In the genomic region with DNA sequence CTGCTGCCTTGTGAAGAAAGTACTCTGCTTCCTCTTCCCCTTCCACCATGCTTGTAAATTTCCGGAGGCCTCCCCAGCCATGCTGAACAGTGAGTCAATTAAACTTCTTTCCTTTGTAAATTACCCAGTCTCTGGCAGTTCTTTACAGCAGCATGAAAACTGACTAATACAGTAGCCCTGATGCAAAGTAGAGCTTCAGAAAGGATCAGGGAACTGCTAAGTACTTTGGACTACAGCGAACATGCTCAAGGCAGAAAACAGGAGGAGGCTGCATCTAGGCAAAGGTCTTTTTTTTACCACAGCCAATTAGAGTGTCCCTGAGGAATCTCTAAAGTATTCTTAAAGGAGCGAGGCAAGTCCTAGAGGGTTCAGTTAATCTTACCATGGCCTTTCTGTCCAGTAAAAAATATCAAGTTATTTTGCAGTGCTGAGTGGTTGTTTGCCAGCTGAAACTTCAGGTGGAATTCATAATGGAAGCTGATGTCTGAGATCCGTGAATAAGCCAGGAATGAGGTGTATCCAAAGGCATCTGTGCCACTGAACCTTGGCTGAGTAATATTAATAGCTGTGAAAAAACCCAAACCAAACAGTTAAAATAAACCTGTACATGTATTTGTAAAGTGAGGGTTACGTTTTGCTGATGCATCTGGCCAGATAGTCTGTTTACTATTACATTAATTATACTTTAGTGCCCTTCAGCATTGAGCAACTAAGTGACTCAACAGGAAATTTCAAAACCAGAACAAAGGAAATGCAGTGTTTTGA, we compare ENCODE assay signal across 8 cellular contexts.
DNase-seq lines count a peak whose midpoint lies in the region; ATAC-seq and TF ChIP-seq lines count a peak whose summit lies in the region.

No MANE protein-coding gene starts in this region.

- peak overlapping the region; percentile 36 for H3K4me3 ChIP-seq in coronary artery

- H3K36me3 Mint-ChIP-seq in CD14-positive monocyte: peaks cover 9 to 10% of the 10 kb centered on the region in 2 donors

- peaks cover 51% of the 10 kb centered on the region for H3K4me1 Mint-ChIP-seq in CD14-positive monocyte

- H3K9me3 Mint-ChIP-seq in CD14-positive monocyte: peaks cover 0 to 2% (median 0%) of the 10 kb centered on the region in 7 donors

- no peaks in the 10 kb centered on the region for H3K27me3 Mint-ChIP-seq in CD14-positive monocyte (ENCODE audit: low read depth in 3 of 3)

- TF ChIP-seq CTCF in CD14-positive monocyte (IDR thresholded peaks at IDR 0.05) (no peak), coronary artery (IDR thresholded peaks at IDR 0.05) (no peak)

- intact Hi-C loops in CD14-positive monocyte (cut with micrococcal nuclease): loop anchor here (2.0 to 10.0 kb wide), 2 partner anchors 233 to 461 kb away; partner anchors contain the start of genes LOC128125822 (in 1 of the 2) and PTP4A1 (in 1 of the 2)

- no peak for ATAC-seq in GM19467 (IDR thresholded peaks at IDR 0.05; ENCODE audit: unreplicated experiment)
- ATAC-seq in GM18870 (IDR thresholded peaks at IDR 0.05; ENCODE audit: unreplicated experiment): no peak

- peak overlapping the region in 1 of 2 donors; percentile 58 for H3K27ac ChIP-seq in coronary artery

- peak overlapping the region; percentile 66 to 84 for H3K4me3 Mint-ChIP-seq in CD14-positive monocyte

- peak; percentile 78 for DNase-seq in CD14-positive monocyte (ENCODE audit: low spot score)
- DNase-seq in NCI-H69 (lab: John Stamatoyannopoulos, UW): peak; percentile 55
- no peak for DNase-seq in coronary artery (ENCODE audit: low spot score)
- peak; percentile 59 for DNase-seq in myocyte (ENCODE audit: low read depth)
- DNase-seq in cerebellar nuclear complex (lab: John Stamatoyannopoulos, UW): no peak
- no peak for DNase-seq in DMS 273 treated with DMSO at 0.1 percent for 48 hours (lab: John Stamatoyannopoulos, UW)

- H3K27ac Mint-ChIP-seq in CD14-positive monocyte: peak overlapping the region; percentile 95 to 99 (median 98)

Comparison
In these comparisons a context has a peak if more than half of its experiments do, and no peak if none do; other contexts are left out.
1. DNase-seq: peak in CD14-positive monocyte (single experiment), NCI-H69 (single experiment) and myocyte (single experiment); none in coronary artery (single experiment), cerebellar nuclear complex (0 of 2) and DMS 273 treated with DMSO at 0.1 percent for 48 hours (single experiment).